Comparison of ENCODE assay signal across 1 cellular context in the genomic region with DNA sequence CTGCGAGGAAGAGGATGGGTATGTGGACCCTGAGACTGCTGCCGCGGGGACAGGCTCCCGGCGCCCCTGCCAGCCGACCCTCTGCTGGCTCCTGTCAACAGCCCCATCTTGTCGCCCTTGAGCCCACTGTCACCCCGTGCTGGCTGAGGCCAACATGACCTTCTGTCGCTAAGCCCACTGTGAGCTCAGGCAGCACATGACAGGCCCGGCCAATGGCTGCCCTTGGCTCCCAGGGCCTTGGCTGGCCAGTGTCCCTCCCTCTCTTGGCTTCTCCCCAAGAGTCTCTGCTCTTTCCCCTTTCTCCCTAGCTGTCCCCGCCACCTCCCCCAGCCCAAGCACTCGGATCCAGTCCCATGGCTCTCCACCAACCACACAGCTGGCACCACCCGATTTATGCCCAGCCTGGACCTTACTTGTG.
TF ChIP-seq lines count a peak whose summit lies in the region.

No MANE protein-coding gene starts in this region.

TF ChIP-seq in IMR-90, 13 proteins besides CTCF, POLR2A, EP300 and RAD21:
- TF ChIP-seq RFX5 (IDR thresholded peaks at IDR 0.05; ENCODE audit: low read depth, low read length) (no peak), BHLHE40 (IDR thresholded peaks at IDR 0.05; ENCODE audit: low read depth, low read length) (no peak), USF2 (IDR thresholded peaks at IDR 0.05; ENCODE audit: low read depth, low read length) (peak; percentile 59)
- TF ChIP-seq, protein P1, sequence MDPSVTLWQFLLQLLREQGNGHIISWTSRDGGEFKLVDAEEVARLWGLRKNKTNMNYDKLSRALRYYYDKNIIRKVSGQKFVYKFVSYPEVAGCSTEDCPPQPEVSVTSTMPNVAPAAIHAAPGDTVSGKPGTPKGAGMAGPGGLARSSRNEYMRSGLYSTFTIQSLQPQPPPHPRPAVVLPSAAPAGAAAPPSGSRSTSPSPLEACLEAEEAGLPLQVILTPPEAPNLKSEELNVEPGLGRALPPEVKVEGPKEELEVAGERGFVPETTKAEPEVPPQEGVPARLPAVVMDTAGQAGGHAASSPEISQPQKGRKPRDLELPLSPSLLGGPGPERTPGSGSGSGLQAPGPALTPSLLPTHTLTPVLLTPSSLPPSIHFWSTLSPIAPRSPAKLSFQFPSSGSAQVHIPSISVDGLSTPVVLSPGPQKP (IDR thresholded peaks at IDR 0.05; ENCODE audit: borderline replicate concordance, low read depth, low read length), result no peak
